ENCODE assay signal across 7 cellular contexts in genomic region chr6:100171533-100172321, GRCh38.
DNase-seq lines count a peak whose midpoint lies in the region; ATAC-seq and TF ChIP-seq lines count a peak whose summit lies in the region.

No MANE protein-coding gene starts in this region.

- no peaks in the 10 kb centered on the region for H3K9me3 Mint-ChIP-seq in type B pancreatic cell

- DNase-seq in foreskin melanocyte (peak; percentile 26), lower lobe of right lung (no peak), COR-L47 (lab: John Stamatoyannopoulos, UW) (no peak), type B pancreatic cell (ENCODE audit: extremely low spot score, unreplicated experiment) (no peak)

- ATAC-seq in GM19035 (IDR thresholded peaks at IDR 0.05; ENCODE audit: unreplicated experiment) (peak; percentile 90), HG02610 (IDR thresholded peaks at IDR 0.05; ENCODE audit: unreplicated experiment) (peak; percentile 93), lower lobe of right lung (no peak)

- H4K20me1 ChIP-seq in KMS-11 (ENCODE audit: insufficient read depth) = no peaks in the 10 kb centered on the region

- peak overlapping the region; percentile 71 for H3K27ac ChIP-seq in KMS-11
- no peak overlapping the region for H3K27ac ChIP-seq in lower lobe of right lung

- peaks cover 76% of the 10 kb centered on the region for H3K4me1 ChIP-seq in KMS-11 (ENCODE audit: low read depth, poor library complexity, severe bottlenecking)
- H3K4me1 ChIP-seq in lower lobe of right lung = no peaks in the 10 kb centered on the region

- H3K27me3 Mint-ChIP-seq in type B pancreatic cell = peaks cover 11% of the 10 kb centered on the region

- TF ChIP-seq CTCF in KMS-11 (conservative IDR thresholded peaks at IDR 0.05; ENCODE audit: low read depth, low read length) (no peak), lower lobe of right lung (IDR thresholded peaks at IDR 0.05) (no peak), type B pancreatic cell (conservative IDR thresholded peaks at IDR 0.05) (no peak)

- no peak overlapping the region for H3K27ac Mint-ChIP-seq in type B pancreatic cell

- no peak overlapping the region for H3K4me3 Mint-ChIP-seq in type B pancreatic cell

- no peaks in the 10 kb centered on the region for H3K79me2 ChIP-seq in KMS-11 (ENCODE audit: insufficient read depth, low read depth)

- H3K9me3 ChIP-seq in lower lobe of right lung = no peaks in the 10 kb centered on the region

- no peaks in the 10 kb centered on the region for H3K36me3 Mint-ChIP-seq in type B pancreatic cell

- H3K27me3 ChIP-seq in KMS-11 (ENCODE audit: insufficient read depth, low read depth) = no peaks in the 10 kb centered on the region
- H3K27me3 ChIP-seq in lower lobe of right lung (ENCODE audit: low read depth) = no peaks in the 10 kb centered on the region

- peak overlapping the region; percentile 33 for H3K9ac ChIP-seq in KMS-11

- H3K4me3 ChIP-seq in KMS-11 (IDR thresholded peaks at IDR 0.05; ENCODE audit: insufficient read depth, low read depth, low read length) (no peak overlapping the region), lower lobe of right lung (no peak overlapping the region)

- H3K4me1 Mint-ChIP-seq in type B pancreatic cell (ENCODE audit: unreplicated experiment) = peaks cover 25% of the 10 kb centered on the region

- H2AFZ ChIP-seq in KMS-11 (ENCODE audit: low read depth) = peak overlapping the region; percentile 11; the same call in 1 of the 2 replicates

- intact Hi-C loops in lower lobe of right lung (cut with DNase I) = no loop called here

- H3K36me3 ChIP-seq in KMS-11 (ENCODE audit: insufficient read depth) (no peaks in the 10 kb centered on the region), lower lobe of right lung (no peaks in the 10 kb centered on the region)

- H3K4me2 ChIP-seq in KMS-11 = peak overlapping the region; percentile 59

Comparison
In these comparisons a context has a peak if more than half of its experiments do, and no peak if none do; other contexts are left out.
1. ATAC-seq: peak in GM19035 (single experiment) and HG02610 (single experiment); none in lower lobe of right lung (0 of 2).